Comparison of ENCODE assay signal across 23 cellular contexts in the genomic region with DNA sequence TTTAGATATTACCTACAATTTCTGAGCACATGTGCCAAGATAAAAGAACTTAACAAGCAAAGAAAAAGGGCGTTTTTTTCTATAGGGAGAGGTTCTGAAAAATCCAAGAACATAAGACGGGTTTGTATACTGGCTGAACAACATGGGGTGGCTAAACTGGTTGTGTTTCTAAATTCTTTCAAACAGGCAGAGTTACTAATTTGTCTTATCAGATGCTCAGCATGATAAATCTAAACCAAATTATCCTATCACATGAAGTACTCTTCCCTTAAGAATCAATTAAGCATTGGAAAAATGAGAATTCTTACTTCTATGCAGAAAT. TPM values are rescaled to one million over a fixed set of nuclear protein-coding genes. Genes with fewer than 3 reads are reported as not detected.
A peak's percentile ranks its signal among the peaks of the same experiment; 100 is the strongest.
DNase-seq lines count a peak whose midpoint lies in the region; ATAC-seq and TF ChIP-seq lines count a peak whose summit lies in the region.
"Had no signal": no experiment of that assay in that cellular context is flagged by ENCODE, and none has a peak within 500 bp of the region (broad histone marks: within the 10 kb centered on the region; RNA-seq: fewer than 3 reads in every experiment).

No MANE protein-coding gene starts in this region.

- H3K36me3 ChIP-seq in Loucy (ENCODE audit: insufficient read depth, low read length): no peaks in the 10 kb centered on the region
- no peaks in the 10 kb centered on the region for H3K36me3 ChIP-seq in suprapubic skin
- no peaks in the 10 kb centered on the region for H3K36me3 ChIP-seq in right atrium auricular region
- H3K36me3 ChIP-seq: left lung, thyroid gland had no signal

- H3K9me3 ChIP-seq in Loucy (ENCODE audit: insufficient read depth, low read depth, low read length) (no peaks in the 10 kb centered on the region), suprapubic skin (no peaks in the 10 kb centered on the region), right atrium auricular region (no peaks in the 10 kb centered on the region)
- H3K9me3 ChIP-seq: thyroid gland had no signal

- H3K27ac ChIP-seq in suprapubic skin (peak overlapping the region; percentile 35), right atrium auricular region (no peak overlapping the region)
- H3K27ac ChIP-seq: coronary artery, left lung, thyroid gland had no signal

- H3K27me3 ChIP-seq in Loucy (ENCODE audit: insufficient read depth, low read length, poor library complexity, severe bottlenecking) (no peaks in the 10 kb centered on the region), suprapubic skin (no peaks in the 10 kb centered on the region), right atrium auricular region (no peaks in the 10 kb centered on the region)
- H3K27me3 ChIP-seq: left lung, thyroid gland had no signal

- no peaks in the 10 kb centered on the region for H3F3A ChIP-seq in Loucy (ENCODE audit: low read depth)

- H3K4me3 Mint-ChIP-seq in activated naive CD4-positive, alpha-beta T cell treated with anti-CD3 and anti-CD28 coated beads, Interleukin-2, amount 50 U/mL, for 24 hours: peak overlapping the region; percentile 73
- no peak overlapping the region for H3K4me3 Mint-ChIP-seq in effector memory CD8-positive, alpha-beta T cell
- H3K4me3 Mint-ChIP-seq: activated CD8-positive, alpha-beta memory T cell treated with anti-CD3 and anti-CD28 coated beads, Interleukin-2, amount 10 ng/mL, durations not matched to agents 7 days and 5 days; CD14-positive monocyte; endodermal cell; GM23338; IgD-negative memory B cell; naive B cell; stimulated activated naive CD8-positive, alpha-beta T cell treated with anti-CD3 and anti-CD28 coated beads, Interleukin-15, Interleukin-2, amounts not matched to agents 100 ng/mL and 50 ng/mL, for 24 hours had no signal

- no peaks in the 10 kb centered on the region for H4K20me1 ChIP-seq in Loucy (ENCODE audit: insufficient read depth, low read length, poor library complexity, severe bottlenecking)

- no peak overlapping the region for H3K9ac ChIP-seq in Loucy (ENCODE audit: low read depth, low read length, poor library complexity, severe bottlenecking)

- ATAC-seq in effector memory CD8-positive, alpha-beta T cell (replicated peaks): peak; percentile 7
- ATAC-seq: GM23338 had no signal

- H3K27ac Mint-ChIP-seq in activated naive CD4-positive, alpha-beta T cell treated with anti-CD3 and anti-CD28 coated beads, Interleukin-2, amount 50 U/mL, for 24 hours: peak overlapping the region; percentile 86
- H3K27ac Mint-ChIP-seq in effector memory CD8-positive, alpha-beta T cell: peak overlapping the region; percentile 80 to 91
- H3K27ac Mint-ChIP-seq: activated CD8-positive, alpha-beta memory T cell treated with anti-CD3 and anti-CD28 coated beads, Interleukin-2, amount 10 ng/mL, durations not matched to agents 7 days and 5 days; endodermal cell; GM23338; IgD-negative memory B cell; naive B cell; stimulated activated naive CD8-positive, alpha-beta T cell treated with anti-CD3 and anti-CD28 coated beads, Interleukin-15, Interleukin-2, amounts not matched to agents 100 ng/mL and 50 ng/mL, for 24 hours had no signal

- TF ChIP-seq EP300 in suprapubic skin (IDR thresholded peaks at IDR 0.05): no peak

- no peaks in the 10 kb centered on the region for H3K79me2 ChIP-seq in Loucy (ENCODE audit: insufficient read depth, low read length)

- no peak for TF ChIP-seq POLR2A in suprapubic skin (IDR thresholded peaks at IDR 0.05)

- no peak for DNase-seq in activated naive CD4-positive, alpha-beta T cell treated with Interleukin-2 at 50 U/mL for 16 hours
- DNase-seq in effector memory CD8-positive, alpha-beta T cell: no peak
- no peak for DNase-seq in suprapubic skin (ENCODE audit: low spot score in 2 of 2)
- no peak for DNase-seq in NCI-H2029 (lab: John Stamatoyannopoulos, UW)
- DNase-seq in right atrium auricular region (ENCODE audit: low spot score): no peak
- no peak for DNase-seq in ecto neural progenitor cell (ENCODE audit: low spot score)
- DNase-seq: activated CD4-positive, CD25-positive, alpha-beta regulatory T cell treated with anti-CD3 and anti-CD28 coated beads, Interleukin-2, amount 50 U/mL, for 72 hours; endodermal cell; left lung; NCI-H1105 treated with DMSO at 0.1 percent for 48 hours; NCI-H2081; NCI-H226; NCI-H774; thyroid gland had no signal

- H3K9me2 ChIP-seq in Loucy (replicated peaks; ENCODE audit: low read depth, low read length): no peaks in the 10 kb centered on the region

- TF ChIP-seq CTCF in Loucy (conservative IDR thresholded peaks at IDR 0.05; ENCODE audit: low read length): no peak
- TF ChIP-seq CTCF in suprapubic skin (IDR thresholded peaks at IDR 0.05): no peak
- TF ChIP-seq CTCF in right atrium auricular region (IDR thresholded peaks at IDR 0.05): no peak

- H3K4me3 ChIP-seq in Loucy (ENCODE audit: low read length, poor library complexity, severe bottlenecking): no peak overlapping the region
- no peak overlapping the region for H3K4me3 ChIP-seq in suprapubic skin
- no peak overlapping the region for H3K4me3 ChIP-seq in right atrium auricular region
- H3K4me3 ChIP-seq: coronary artery, GM23338, left lung, thyroid gland had no signal

- WGBS in suprapubic skin: 52% methylated on average over 2 of the region's 2 CpGs

- peak overlapping the region; percentile 52 for H3K4me2 ChIP-seq in Loucy (ENCODE audit: low read depth, low read length, poor library complexity, severe bottlenecking)
- H3K4me2 ChIP-seq: GM23338 had no signal

- no peaks in the 10 kb centered on the region for H3K9me3 Mint-ChIP-seq in activated naive CD4-positive, alpha-beta T cell treated with anti-CD3 and anti-CD28 coated beads, Interleukin-2, amount 50 U/mL, for 24 hours
- H3K9me3 Mint-ChIP-seq in effector memory CD8-positive, alpha-beta T cell: no peaks in the 10 kb centered on the region
- H3K9me3 Mint-ChIP-seq: GM23338 had no signal

- H3K27me3 Mint-ChIP-seq in activated naive CD4-positive, alpha-beta T cell treated with anti-CD3 and anti-CD28 coated beads, Interleukin-2, amount 50 U/mL, for 24 hours: no peaks in the 10 kb centered on the region
- H3K27me3 Mint-ChIP-seq in effector memory CD8-positive, alpha-beta T cell: peaks cover 4% of the 10 kb centered on the region in 2 donors
- H3K27me3 Mint-ChIP-seq: stimulated activated naive CD8-positive, alpha-beta T cell treated with anti-CD3 and anti-CD28 coated beads, Interleukin-15, Interleukin-2, amounts not matched to agents 100 ng/mL and 50 ng/mL, for 24 hours had no signal

- peaks cover 16% of the 10 kb centered on the region for H3K4me1 ChIP-seq in Loucy (ENCODE audit: insufficient read depth, low read length, poor library complexity, severe bottlenecking)
- H3K4me1 ChIP-seq in suprapubic skin: peaks cover 6% of the 10 kb centered on the region
- no peaks in the 10 kb centered on the region for H3K4me1 ChIP-seq in right atrium auricular region
- H3K4me1 ChIP-seq: left lung, thyroid gland had no signal

- no peak overlapping the region for H2AFZ ChIP-seq in Loucy (ENCODE audit: low read length)
- H2AFZ ChIP-seq: GM23338 had no signal

- peaks cover 3% of the 10 kb centered on the region for H3K36me3 Mint-ChIP-seq in activated naive CD4-positive, alpha-beta T cell treated with anti-CD3 and anti-CD28 coated beads, Interleukin-2, amount 50 U/mL, for 24 hours
- H3K36me3 Mint-ChIP-seq in effector memory CD8-positive, alpha-beta T cell (ENCODE audit: insufficient read depth): no peaks in the 10 kb centered on the region
- H3K36me3 Mint-ChIP-seq: CD14-positive monocyte, IgD-negative memory B cell, naive B cell had no signal

- H3K4me1 Mint-ChIP-seq in activated naive CD4-positive, alpha-beta T cell treated with anti-CD3 and anti-CD28 coated beads, Interleukin-2, amount 50 U/mL, for 24 hours: peaks cover 31% of the 10 kb centered on the region
- H3K4me1 Mint-ChIP-seq in effector memory CD8-positive, alpha-beta T cell (ENCODE audit: low read depth in 2 of 2): peaks cover 13% of the 10 kb centered on the region in 2 donors

RNA-seq across cellular contexts. Expression of gene PGM2, which starts 45.4 kb away (rescaled TPM):
- 10 to 100 TPM; 45.7 to 76.4 (median 65.8) TPM for total RNA-seq in suprapubic skin
- 10 to 100 TPM; 10.7 to 11.7 TPM for total RNA-seq in right atrium auricular region
